Comparison of ENCODE assay signal across 8 cellular contexts in the genomic region with DNA sequence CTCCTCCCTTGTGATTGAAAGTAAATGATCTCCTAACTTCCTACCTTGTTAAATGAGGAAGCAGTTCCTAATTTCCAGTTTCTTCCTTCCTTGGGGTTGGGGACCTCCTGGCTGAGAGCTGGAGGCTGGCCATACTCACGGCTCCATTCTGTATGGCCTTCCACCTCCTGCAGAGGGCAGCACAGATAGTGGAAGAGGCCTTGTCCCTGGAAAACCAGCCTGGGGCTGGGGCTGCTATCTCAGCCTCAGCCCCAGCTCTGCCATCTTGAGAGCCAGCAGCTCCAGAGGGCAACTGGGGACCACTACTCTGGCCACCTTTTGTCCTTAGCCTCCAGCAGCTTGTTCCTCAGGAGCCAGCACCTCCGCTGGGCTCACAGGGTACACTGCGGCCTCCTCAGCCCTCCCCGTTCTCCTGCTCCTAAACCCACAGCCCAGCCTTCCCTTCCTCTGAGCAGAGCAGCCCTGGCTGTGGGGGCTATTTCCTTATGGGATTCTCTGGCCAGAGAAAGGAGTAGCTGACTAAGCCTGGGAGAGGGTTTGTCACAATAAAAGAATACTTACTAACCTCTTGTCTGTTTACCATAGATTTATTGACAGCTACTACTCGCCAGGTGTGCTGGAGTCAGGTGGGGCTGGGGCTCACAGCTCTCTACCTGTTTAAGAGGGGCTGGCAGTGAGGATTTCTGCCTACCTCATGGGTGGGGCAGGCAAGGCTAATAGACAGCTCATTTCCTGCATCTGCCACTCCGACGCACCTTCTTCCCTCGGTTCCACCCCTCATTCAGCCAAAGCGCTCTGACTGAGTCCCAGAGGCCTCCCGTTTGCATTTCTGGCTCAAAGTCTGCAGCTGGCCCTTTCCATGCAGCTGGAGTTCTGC. TPM values are rescaled to one million over a fixed set of nuclear protein-coding genes. Genes with fewer than 3 reads are reported as not detected.
DNase-seq lines count a peak whose midpoint lies in the region; ATAC-seq and TF ChIP-seq lines count a peak whose summit lies in the region.

No MANE protein-coding gene starts in this region.

- peak overlapping the region; percentile 56; the same call in 1 of the 2 replicates for H3K27ac ChIP-seq in DND-41 (ENCODE audit: low read length)
- no peak overlapping the region for H3K27ac ChIP-seq in uterus

- H3K27me3 Mint-ChIP-seq in activated T-helper 17 cell treated with anti-CD3 and anti-CD28 coated beads, Interleukin-2, amount 50 U/mL, for 72 hours: no peaks in the 10 kb centered on the region

- no peak overlapping the region for H3K4me3 ChIP-seq in DND-41 (ENCODE audit: low read depth in 1 of 2, low read length in 2 of 2)
- no peak overlapping the region for H3K4me3 ChIP-seq in uterus

- H3K79me2 ChIP-seq in DND-41 (ENCODE audit: insufficient read depth, low read length): peaks cover 4% of the 10 kb centered on the region

- H3K36me3 ChIP-seq in DND-41 (ENCODE audit: insufficient read depth, low read length): peaks cover 34% of the 10 kb centered on the region
- no peaks in the 10 kb centered on the region for H3K36me3 ChIP-seq in uterus

- TF ChIP-seq POLR2A in uterus (IDR thresholded peaks at IDR 0.05): no peak

- H3K4me1 ChIP-seq in DND-41 (ENCODE audit: insufficient read depth, low read length) (peaks cover 5% of the 10 kb centered on the region), uterus (peaks cover 1 to 3% of the 10 kb centered on the region in 2 donors)

- no peaks in the 10 kb centered on the region for H4K20me1 ChIP-seq in DND-41 (ENCODE audit: insufficient read depth, low read length)

- H3K4me2 ChIP-seq in DND-41 (ENCODE audit: insufficient read depth, low read length): no peak overlapping the region

- H3K27ac Mint-ChIP-seq in activated T-helper 17 cell treated with anti-CD3 and anti-CD28 coated beads, Interleukin-2, amount 50 U/mL, for 72 hours: peak overlapping the region; percentile 32

- H3K9ac ChIP-seq in DND-41 (ENCODE audit: low read depth, low read length): no peak overlapping the region

- ATAC-seq in DND-41 (ENCODE audit: insufficient read depth, low read depth) (peak; percentile 97), HG02798 (IDR thresholded peaks at IDR 0.05; ENCODE audit: poor library complexity, unreplicated experiment) (no peak)
- ATAC-seq in activated T-helper 17 cell treated with anti-CD3 and anti-CD28 coated beads, Interleukin-2, amount 50 U/mL, for 72 hours (replicated peaks): peak; percentile 95

- intact Hi-C loops in uterus (cut with DNase I; ENCODE audit: low total_unique reads): no loop called here

- no peaks in the 10 kb centered on the region for H3K27me3 ChIP-seq in DND-41 (ENCODE audit: insufficient read depth, low read length, poor library complexity)
- no peaks in the 10 kb centered on the region for H3K27me3 ChIP-seq in uterus

- H3K9me3 ChIP-seq in DND-41 (ENCODE audit: insufficient read depth, low read length, severe bottlenecking): no peaks in the 10 kb centered on the region
- H3K9me3 ChIP-seq in uterus: no peaks in the 10 kb centered on the region

- no peaks in the 10 kb centered on the region for H3K9me3 Mint-ChIP-seq in activated T-helper 17 cell treated with anti-CD3 and anti-CD28 coated beads, Interleukin-2, amount 50 U/mL, for 72 hours

- H3K36me3 Mint-ChIP-seq in activated T-helper 17 cell treated with anti-CD3 and anti-CD28 coated beads, Interleukin-2, amount 50 U/mL, for 72 hours (ENCODE audit: low read depth): peaks cover 6% of the 10 kb centered on the region

- H3K4me3 Mint-ChIP-seq in activated T-helper 17 cell treated with anti-CD3 and anti-CD28 coated beads, Interleukin-2, amount 50 U/mL, for 72 hours: no peak overlapping the region

- TF ChIP-seq CTCF in DND-41 (IDR thresholded peaks at IDR 0.05; ENCODE audit: borderline replicate concordance, extremely low read depth, low read length, poor library complexity, severe bottlenecking) (peak; percentile 92), uterus (IDR thresholded peaks at IDR 0.05) (peak; percentile 47 to 72 (median 59))

- H3K4me1 Mint-ChIP-seq in activated T-helper 17 cell treated with anti-CD3 and anti-CD28 coated beads, Interleukin-2, amount 50 U/mL, for 72 hours: peaks cover 4% of the 10 kb centered on the region

- peak; percentile 76 for DNase-seq in DND-41
- DNase-seq in KG1 (lab: John Stamatoyannopoulos, UW): peak; percentile 27
- DNase-seq in RKO (ENCODE audit: low spot score): peak; percentile 70
- DNase-seq in fibroblast of peridontal ligament (ENCODE audit: extremely low read depth): peak; percentile 65
- DNase-seq in nucleus accumbens (lab: John Stamatoyannopoulos, UW): peak in 37 of 56 donors; percentile 4 to 71 (median 32)
- DNase-seq in uterus: peak; percentile 41 to 42

- H2AFZ ChIP-seq in DND-41 (ENCODE audit: low read depth, low read length): no peak overlapping the region

RNA-seq across cellular contexts. Expression of a gene that starts 6.3 kb away (rescaled TPM):
- total RNA-seq in activated T-helper 17 cell treated with anti-CD3 and anti-CD28 coated beads, Interleukin-2, amount 50 U/mL, for 72 hours: 10 to 100 TPM; 11.4 to 12.9 TPM
- 10 to 100 TPM in 3 of 4 donors, under 1 TPM in 1; 0.59 to 40.8 (median 13.5) TPM for total RNA-seq in uterus

RNA-seq across cellular contexts. Expression of a gene that starts 6.3 kb away (rescaled TPM):
- 100 to 1,000 TPM; 203 to 303 TPM for total RNA-seq in activated T-helper 17 cell treated with anti-CD3 and anti-CD28 coated beads, Interleukin-2, amount 50 U/mL, for 72 hours
- 100 to 1,000 TPM; 111 to 246 (median 143) TPM for total RNA-seq in uterus

RNA-seq across cellular contexts. Expression of a gene that starts 7.0 kb away (rescaled TPM):
- under 1 TPM; 0.28 to 0.37 TPM for total RNA-seq in activated T-helper 17 cell treated with anti-CD3 and anti-CD28 coated beads, Interleukin-2, amount 50 U/mL, for 72 hours
- total RNA-seq in uterus: under 1 TPM in 2 of 4 donors, not detected in 2; 0.26 to 0.62 TPM

RNA-seq across cellular contexts. Expression of a gene that starts 10.4 kb away (rescaled TPM):
- total RNA-seq in activated T-helper 17 cell treated with anti-CD3 and anti-CD28 coated beads, Interleukin-2, amount 50 U/mL, for 72 hours: 1 to 10 TPM; 3.4 to 5.5 TPM
- total RNA-seq in uterus: 1 to 10 TPM in 3 of 4 donors, under 1 TPM in 1; 0.51 to 6.8 (median 4.3) TPM

RNA-seq across cellular contexts. Expression of a gene that starts 15.5 kb away (rescaled TPM):
- total RNA-seq in activated T-helper 17 cell treated with anti-CD3 and anti-CD28 coated beads, Interleukin-2, amount 50 U/mL, for 72 hours: 10 to 100 TPM in 1 of 2 donors, 1 to 10 TPM in 1; 7.0 to 14.3 TPM
- total RNA-seq in uterus: 10 to 100 TPM in 1 of 4 donors, 1 to 10 TPM in 2, not detected in 1; 3.5 to 21.5 (median 7.4) TPM
